ENCODE assay signal across 12 cellular contexts in the genomic region with DNA sequence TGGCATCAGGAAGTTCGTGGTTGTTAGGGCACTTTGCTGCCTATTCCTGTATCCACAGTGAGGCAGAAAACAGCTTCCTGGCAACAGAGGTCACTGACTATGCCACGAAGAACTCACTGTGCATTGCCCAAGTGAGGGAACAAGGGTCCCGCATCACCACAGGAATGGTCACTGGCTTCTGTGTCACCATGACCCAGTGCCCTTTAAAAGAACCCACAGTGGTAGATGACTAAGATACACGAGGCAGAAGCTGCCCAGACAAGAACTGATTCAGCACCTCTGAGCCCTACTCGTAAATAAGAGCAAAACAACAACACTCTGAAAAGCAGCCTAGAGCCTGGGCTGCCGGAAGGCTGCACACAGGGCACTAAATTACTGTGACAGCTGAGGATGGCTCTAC.
DNase-seq lines count a peak whose midpoint lies in the region; ATAC-seq lines count a peak whose summit lies in the region.
"Had no signal": no experiment of that assay in that cellular context is flagged by ENCODE, and none has a peak within 500 bp of the region (broad histone marks: within the 10 kb centered on the region; RNA-seq: fewer than 3 reads in every experiment).

No MANE protein-coding gene starts in this region.

- H2AK5ac ChIP-seq in trophoblast cell (ENCODE audit: low read length): no peak overlapping the region

- no peak overlapping the region for H3K14ac ChIP-seq in trophoblast cell (ENCODE audit: low read length)

- no peak overlapping the region for H3K23ac ChIP-seq in trophoblast cell (ENCODE audit: low read length)

- H2BK120ac ChIP-seq in trophoblast cell (ENCODE audit: insufficient read depth, low read length, poor library complexity): no peak overlapping the region

- no peaks in the 10 kb centered on the region for H3K9me3 Mint-ChIP-seq in naive thymus-derived CD4-positive, alpha-beta T cell
- H3K9me3 Mint-ChIP-seq: activated naive CD8-positive, alpha-beta T cell treated with anti-CD3 and anti-CD28 coated beads, Interleukin-2, amount 10 ng/mL, durations not matched to agents 7 days and 5 days had no signal

- H3K4ac ChIP-seq in trophoblast cell (ENCODE audit: low read depth, low read length): no peak overlapping the region

- H3K27me3 Mint-ChIP-seq in naive thymus-derived CD4-positive, alpha-beta T cell: no peaks in the 10 kb centered on the region
- H3K27me3 Mint-ChIP-seq: activated naive CD8-positive, alpha-beta T cell treated with anti-CD3 and anti-CD28 coated beads, Interleukin-2, amount 10 ng/mL, durations not matched to agents 7 days and 5 days had no signal

- H3K36me3 ChIP-seq in trophoblast cell (ENCODE audit: control insufficient read depth in 1 of 2, insufficient read depth in 2 of 2, low read length in 2 of 2): no peaks in the 10 kb centered on the region
- H3K36me3 ChIP-seq in naive thymus-derived CD4-positive, alpha-beta T cell (ENCODE audit: control insufficient read depth in 2 of 3, insufficient read depth in 3 of 3, low read length in 3 of 3): no peaks in the 10 kb centered on the region
- H3K36me3 ChIP-seq: esophagus squamous epithelium had no signal

- no peaks in the 10 kb centered on the region for H3K4me1 ChIP-seq in trophoblast cell (ENCODE audit: control insufficient read depth in 1 of 2, insufficient read depth in 2 of 2, low read length in 2 of 2)
- H3K4me1 ChIP-seq in naive thymus-derived CD4-positive, alpha-beta T cell (ENCODE audit: control insufficient read depth in 2 of 2, insufficient read depth in 2 of 2, low read length in 2 of 2): no peaks in the 10 kb centered on the region

- H2AFZ ChIP-seq in trophoblast cell (ENCODE audit: insufficient read depth, low read length, poor library complexity): no peak overlapping the region

- no peak overlapping the region for H4K8ac ChIP-seq in trophoblast cell (ENCODE audit: low read depth, low read length)

- POLR2A ChIA-PET in naive thymus-derived CD4-positive, alpha-beta T cell (lab: Charles Lee): interaction anchor here (0.6 kb wide), 1 partner anchor 1495 kb away, joined by 3 read pairs; no protein-coding TSS in a partner anchor

- H3K27ac Mint-ChIP-seq in naive thymus-derived CD4-positive, alpha-beta T cell: no peak overlapping the region
- H3K27ac Mint-ChIP-seq: activated naive CD8-positive, alpha-beta T cell treated with anti-CD3 and anti-CD28 coated beads, Interleukin-2, amount 10 ng/mL, durations not matched to agents 7 days and 5 days had no signal

- H3K9ac ChIP-seq in trophoblast cell (ENCODE audit: low read length): no peak overlapping the region

- H3K9me3 ChIP-seq in trophoblast cell (ENCODE audit: insufficient read depth, low read depth, low read length): no peaks in the 10 kb centered on the region
- no peaks in the 10 kb centered on the region for H3K9me3 ChIP-seq in naive thymus-derived CD4-positive, alpha-beta T cell (ENCODE audit: control insufficient read depth in 2 of 3, low read length in 3 of 3)
- H3K9me3 ChIP-seq: esophagus squamous epithelium had no signal

- no peaks in the 10 kb centered on the region for H3K27me3 ChIP-seq in trophoblast cell (ENCODE audit: insufficient read depth, low read length)
- H3K27me3 ChIP-seq in naive thymus-derived CD4-positive, alpha-beta T cell (ENCODE audit: control insufficient read depth in 2 of 2, insufficient read depth in 2 of 2, low read length in 2 of 2): no peaks in the 10 kb centered on the region
- H3K27me3 ChIP-seq: esophagus squamous epithelium had no signal

- CTCF ChIA-PET in naive thymus-derived CD4-positive, alpha-beta T cell (lab: Charles Lee): no interaction called here

- intact Hi-C loops in naive thymus-derived CD4-positive, alpha-beta T cell (cut with micrococcal nuclease): no loop called here

- H3K4me3 ChIP-seq in trophoblast cell (ENCODE audit: low read depth, low read length): no peak overlapping the region
- no peak overlapping the region for H3K4me3 ChIP-seq in naive thymus-derived CD4-positive, alpha-beta T cell (ENCODE audit: low read length)
- H3K4me3 ChIP-seq: esophagus squamous epithelium had no signal

- H3K79me2 ChIP-seq in trophoblast cell (ENCODE audit: control insufficient read depth, insufficient read depth, low read length, poor library complexity): no peaks in the 10 kb centered on the region

- H3K18ac ChIP-seq in trophoblast cell (ENCODE audit: low read length): no peak overlapping the region

- peak; percentile 1 for DNase-seq in OCI-M1 (lab: John Stamatoyannopoulos, UW)
- peak; percentile 96 to 97 for DNase-seq in trophoblast cell
- DNase-seq in NCI-H1930 (lab: John Stamatoyannopoulos, UW): no peak
- DNase-seq in DMS53 (lab: John Stamatoyannopoulos, UW): no peak
- DNase-seq in stimulated activated CD4-positive, alpha-beta T cell treated with anti-CD3 and anti-CD28 coated beads, Interleukin-4, amount 100 ng/mL, for 24 hours: no peak
- no peak for DNase-seq in naive thymus-derived CD4-positive, alpha-beta T cell
- DNase-seq: activated CD4-positive, alpha-beta T cell treated with anti-CD3 and anti-CD28 coated beads for 48 hours; activated naive CD8-positive, alpha-beta T cell treated with anti-CD3 and anti-CD28 coated beads, Interleukin-2, amount 10 ng/mL, durations not matched to agents 7 days and 5 days; esophagus squamous epithelium; midbrain had no signal

- no peaks in the 10 kb centered on the region for H3K4me1 Mint-ChIP-seq in naive thymus-derived CD4-positive, alpha-beta T cell

- H4K91ac ChIP-seq in trophoblast cell (ENCODE audit: low read depth, low read length): no peak overlapping the region

- no peaks in the 10 kb centered on the region for H3K79me1 ChIP-seq in trophoblast cell (ENCODE audit: low read length)

- ATAC-seq in GM18870 (IDR thresholded peaks at IDR 0.05; ENCODE audit: unreplicated experiment) (peak; percentile 47), esophagus mucosa (peak; percentile 64)
- no peak for ATAC-seq in naive thymus-derived CD4-positive, alpha-beta T cell

- no peak overlapping the region for H3K4me2 ChIP-seq in trophoblast cell (ENCODE audit: low read length)

- H3K36me3 Mint-ChIP-seq in naive thymus-derived CD4-positive, alpha-beta T cell: peaks cover 0 to 25% (median 13%) of the 10 kb centered on the region in 5 donors
- H3K36me3 Mint-ChIP-seq: activated naive CD8-positive, alpha-beta T cell treated with anti-CD3 and anti-CD28 coated beads, Interleukin-2, amount 10 ng/mL, durations not matched to agents 7 days and 5 days had no signal

- H3K4me3 Mint-ChIP-seq in naive thymus-derived CD4-positive, alpha-beta T cell: no peak overlapping the region
- H3K4me3 Mint-ChIP-seq: activated naive CD8-positive, alpha-beta T cell treated with anti-CD3 and anti-CD28 coated beads, Interleukin-2, amount 10 ng/mL, durations not matched to agents 7 days and 5 days had no signal

- no peak overlapping the region for H3K27ac ChIP-seq in trophoblast cell (ENCODE audit: low read depth, low read length)
- H3K27ac ChIP-seq in naive thymus-derived CD4-positive, alpha-beta T cell (ENCODE audit: low read depth, low read length): no peak overlapping the region
- H3K27ac ChIP-seq: esophagus squamous epithelium had no signal

- WGBS in trophoblast cell (ENCODE audit: extremely low coverage, insufficient coverage, insufficient read length): no CpG with 5 or more reads among the region's 6 CpGs

- no peak overlapping the region for H2BK12ac ChIP-seq in trophoblast cell (ENCODE audit: low read length)

- no peak overlapping the region for H2BK5ac ChIP-seq in trophoblast cell (ENCODE audit: low read depth, low read length, poor library complexity)

- no peak overlapping the region for H4K12ac ChIP-seq in trophoblast cell (ENCODE audit: low read depth, low read length)

Comparison
In these comparisons a context has a peak if more than half of its experiments do, and no peak if none do; other contexts are left out.
1. DNase-seq: peak in OCI-M1 (single experiment) and trophoblast cell (2 of 2); none in NCI-H1930 (0 of 2), DMS53 (single experiment), stimulated activated CD4-positive, alpha-beta T cell treated with anti-CD3 and anti-CD28 coated beads, Interleukin-4, amount 100 ng/mL, for 24 hours (single experiment) and naive thymus-derived CD4-positive, alpha-beta T cell (0 of 9).